Comparison of ENCODE assay signal across 1 cellular context in genomic region chr11:66418168-66418985, GRCh38.
TF ChIP-seq lines count a peak whose summit lies in the region.

No MANE protein-coding gene starts in this region.

TF ChIP-seq in HepG2, 621 proteins besides CTCF, POLR2A, EP300 and RAD21 (continued from another document and continues in another):
- no peak for TF ChIP-seq CSRNP2 (CRISPR knock-in tag; conservative IDR thresholded peaks at IDR 0.05; ENCODE audit: low read depth)
- TF ChIP-seq MAF1 (CRISPR knock-in tag; IDR thresholded peaks at IDR 0.05; ENCODE audit: borderline replicate concordance) = peak; percentile 94
- no peak for TF ChIP-seq ZNF740 (CRISPR knock-in tag; IDR thresholded peaks at IDR 0.05)
- no peak for TF ChIP-seq ZNF362 (CRISPR knock-in tag; IDR thresholded peaks at IDR 0.05; ENCODE audit: borderline replicate concordance)
- peak; percentile 80; the same call in 1 of the 2 replicates for TF ChIP-seq ZNF256 (CRISPR knock-in tag; conservative IDR thresholded peaks at IDR 0.05)
- TF ChIP-seq HNRNPLL (IDR thresholded peaks at IDR 0.05; ENCODE audit: low read depth, low read length, poor library complexity, severe bottlenecking) = no peak
- no peak for TF ChIP-seq GATA4 (IDR thresholded peaks at IDR 0.05; ENCODE audit: borderline replicate concordance, low read depth)
- no peak for TF ChIP-seq SMC3 (IDR thresholded peaks at IDR 0.05; ENCODE audit: low read length)
- TF ChIP-seq JDP2 (CRISPR knock-in tag; IDR thresholded peaks at IDR 0.05; ENCODE audit: borderline replicate concordance) = no peak; the same call in 1 of the 2 replicates
- peak; percentile 65; the same call in 1 of the 2 replicates for TF ChIP-seq ZBTB7A (CRISPR knock-in tag; IDR thresholded peaks at IDR 0.05)
- peak; percentile 52; the same call in 1 of the 2 replicates for TF ChIP-seq IKZF5 (CRISPR knock-in tag; IDR thresholded peaks at IDR 0.05)
- TF ChIP-seq ZNF574 (CRISPR knock-in tag; IDR thresholded peaks at IDR 0.05) = peak; percentile 82
- TF ChIP-seq ZNF83 (CRISPR knock-in tag; IDR thresholded peaks at IDR 0.05; ENCODE audit: borderline replicate concordance) = 0 out of 2 replicates have a peak, but pooled peaks have one; percentile 73
- 0 out of 2 replicates have a peak, but pooled peaks have one; percentile 67 for TF ChIP-seq ZNF329 (CRISPR knock-in tag; IDR thresholded peaks at IDR 0.05; ENCODE audit: low read depth)
- peak; percentile 72; the same call in 1 of the 2 replicates for TF ChIP-seq ZNF616 (CRISPR knock-in tag; IDR thresholded peaks at IDR 0.05; ENCODE audit: low read depth)
- TF ChIP-seq ZNF407 (CRISPR knock-in tag; IDR thresholded peaks at IDR 0.05; ENCODE audit: not compliant biosample characterization) = no peak
- no peak for TF ChIP-seq ELF1 (CRISPR knock-in tag; IDR thresholded peaks at IDR 0.05)
- 0 out of 2 replicates have a peak, but pooled peaks have one; percentile 73 for TF ChIP-seq TEAD2 (CRISPR knock-in tag; IDR thresholded peaks at IDR 0.05)
- peak; percentile 78; the same call in 1 of the 2 replicates for TF ChIP-seq XBP1 (CRISPR knock-in tag; IDR thresholded peaks at IDR 0.05)
- TF ChIP-seq NBN (conservative IDR thresholded peaks at IDR 0.05) = no peak
- TF ChIP-seq IKZF1 (IDR thresholded peaks at IDR 0.05) = no peak
- TF ChIP-seq KLF16 (CRISPR knock-in tag; IDR thresholded peaks at IDR 0.05) = peak in 1 of 2 experiments; percentile 94; a peak in 2 of 4 replicates
- TF ChIP-seq ZFP36L2 (CRISPR knock-in tag; IDR thresholded peaks at IDR 0.05) = peak; percentile 93; the same call in 1 of the 2 replicates
- TF ChIP-seq GATAD2A (CRISPR knock-in tag; IDR thresholded peaks at IDR 0.05) = peak; percentile 46; the same call in 1 of the 2 replicates
- TF ChIP-seq ZNF251 (CRISPR knock-in tag; IDR thresholded peaks at IDR 0.05) = no peak
- TF ChIP-seq THAP9 (CRISPR knock-in tag; IDR thresholded peaks at IDR 0.05; ENCODE audit: borderline replicate concordance) = no peak
- no peak for TF ChIP-seq MYPOP (CRISPR knock-in tag; IDR thresholded peaks at IDR 0.05)
- TF ChIP-seq FOXP4 (CRISPR knock-in tag; IDR thresholded peaks at IDR 0.05) = peak; percentile 52; the same call in 1 of the 2 replicates
- no peak for TF ChIP-seq MTERF4 (CRISPR knock-in tag; IDR thresholded peaks at IDR 0.05)
- peak; percentile 42; the same call in 1 of the 2 replicates for TF ChIP-seq BCL6 (CRISPR knock-in tag; IDR thresholded peaks at IDR 0.05)
- TF ChIP-seq REPIN1 (CRISPR knock-in tag; IDR thresholded peaks at IDR 0.05; ENCODE audit: borderline replicate concordance, low read depth) = peak; percentile 32; the same call in 1 of the 2 replicates
- TF ChIP-seq GTF2F1 (IDR thresholded peaks at IDR 0.05; ENCODE audit: low read length) = no peak
